Comparison of ENCODE assay signal across 8 cellular contexts in the genomic region with DNA sequence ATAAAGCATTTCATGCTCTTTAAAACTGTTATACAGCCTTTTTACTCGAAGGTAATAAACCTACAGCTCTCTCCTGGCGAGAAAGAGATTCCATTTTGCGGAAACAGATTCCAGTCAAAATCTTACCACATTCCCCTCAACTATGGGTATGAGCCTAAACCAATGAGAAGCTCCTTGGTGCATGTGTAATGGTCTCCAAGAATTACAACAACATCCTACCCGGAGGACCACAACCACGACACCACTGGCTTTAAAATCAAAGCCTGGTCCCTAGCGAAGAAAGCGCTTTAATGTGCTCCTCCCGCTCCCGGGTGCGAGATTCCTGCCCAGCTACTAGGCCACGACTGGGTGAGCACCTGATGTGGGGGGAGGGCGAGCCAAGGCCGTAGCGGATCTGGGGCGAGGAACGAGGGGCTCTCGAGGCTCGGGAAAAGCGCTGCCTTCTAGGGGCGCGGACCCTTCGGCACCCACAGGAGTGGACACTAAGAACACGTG. TPM values are rescaled to one million over a fixed set of nuclear protein-coding genes. Genes with fewer than 3 reads are reported as not detected.
DNase-seq lines count a peak whose midpoint lies in the region; ATAC-seq lines count a peak whose summit lies in the region.

No MANE protein-coding gene starts in this region.

- peak; percentile 4 to 48 (median 12) for DNase-seq in CD4-positive, alpha-beta memory T cell
- no peak for DNase-seq in NT2/D1 (ENCODE audit: low read depth, low spot score)
- peak; percentile 68 for DNase-seq in astrocyte of the hippocampus (ENCODE audit: low read depth, low spot score)
- no peak for DNase-seq in NCI-H2029 (lab: John Stamatoyannopoulos, UW)
- no peak for DNase-seq in stimulated activated naive CD4-positive, alpha-beta T cell (lab: John Stamatoyannopoulos, UW)

- CTCF ChIA-PET in CD4-positive, alpha-beta memory T cell (lab: Charles Lee; ENCODE audit: partially characterized antibody), result interaction anchor here (0.8 to 2.9 kb wide), 6 partner anchors 8 to 34 kb away, joined by 3 to 14 read pairs (median 3); no protein-coding TSS in a partner anchor

- peak overlapping the region; percentile 88 for H3K27ac ChIP-seq in CD4-positive, alpha-beta memory T cell (ENCODE audit: low read depth, low read length)
- H3K27ac ChIP-seq in iPS-18a (ENCODE audit: low read length) (peak overlapping the region; percentile 32), skeletal muscle tissue (ENCODE audit: low read depth, low read length) (peak overlapping the region; percentile 93)

- H3K4me3 ChIP-seq in CD4-positive, alpha-beta memory T cell (ENCODE audit: low read length in 2 of 2), result peak overlapping the region; percentile 85 to 91
- peak overlapping the region; percentile 96 for H3K4me3 ChIP-seq in NT2/D1 (ENCODE audit: insufficient read length, low read depth)
- H3K4me3 ChIP-seq in iPS-18a (ENCODE audit: low read length), result peak overlapping the region; percentile 73
- H3K4me3 ChIP-seq in skeletal muscle tissue (ENCODE audit: low read length in 3 of 3), result peak overlapping the region; percentile 94 to 99 (median 96)

- peak overlapping the region; percentile 92 to 98 (median 97) for H3K27ac Mint-ChIP-seq in CD4-positive, alpha-beta memory T cell

- H3K9me3 ChIP-seq in CD4-positive, alpha-beta memory T cell (ENCODE audit: control insufficient read depth in 1 of 2, low read length in 2 of 2), result no peaks in the 10 kb centered on the region
- H3K9me3 ChIP-seq in NT2/D1 (ENCODE audit: insufficient read depth, low read length) (no peaks in the 10 kb centered on the region), iPS-18a (ENCODE audit: control insufficient read depth, low read depth, low read length) (no peaks in the 10 kb centered on the region), skeletal muscle tissue (ENCODE audit: control insufficient read depth in 3 of 3, low read length in 3 of 3) (no peaks in the 10 kb centered on the region)

- H3K9ac ChIP-seq in NT2/D1 (ENCODE audit: insufficient read length, low read depth) (peak overlapping the region; percentile 96), iPS-18a (ENCODE audit: low read length) (peak overlapping the region; percentile 88), skeletal muscle tissue (ENCODE audit: low read depth in 1 of 3, low read length in 3 of 3) (peak overlapping the region; percentile 93 to 97 (median 97))

- H3K4me3 Mint-ChIP-seq in CD4-positive, alpha-beta memory T cell, result peak overlapping the region; percentile 94 to 98 (median 96)

- H3K9me3 Mint-ChIP-seq in CD4-positive, alpha-beta memory T cell, result peaks cover 0 to 2% (median 0%) of the 10 kb centered on the region in 8 donors

- H3K36me3 Mint-ChIP-seq in CD4-positive, alpha-beta memory T cell, result peaks cover 5 to 23% of the 10 kb centered on the region in 2 donors

- H3K36me3 ChIP-seq in CD4-positive, alpha-beta memory T cell (ENCODE audit: insufficient read depth, low read length), result no peaks in the 10 kb centered on the region
- H3K36me3 ChIP-seq in NT2/D1 (ENCODE audit: insufficient read depth, insufficient read length, low read length) (peaks cover 41% of the 10 kb centered on the region), iPS-18a (ENCODE audit: control insufficient read depth, low read depth, low read length) (peaks cover 4% of the 10 kb centered on the region), skeletal muscle tissue (ENCODE audit: control insufficient read depth in 3 of 3, insufficient read depth in 3 of 3, low read length in 3 of 3) (peaks cover 0 to 2% (median 0%) of the 10 kb centered on the region in 3 donors)

- POLR2A ChIA-PET in CD4-positive, alpha-beta memory T cell (lab: Charles Lee; ENCODE audit: partially characterized antibody), result interaction anchor here (0.6 to 4.7 kb wide), 14 partner anchors 8 to 337 kb away, joined by 3 to 44 read pairs (median 4); a partner anchor contains a TSS

- intact Hi-C loops in CD4-positive, alpha-beta memory T cell (cut with micrococcal nuclease), result loop anchor here (10.0 kb wide), 1 partner anchor 293 kb away; a partner anchor contains a TSS

- peaks cover 56% of the 10 kb centered on the region for H3K4me1 ChIP-seq in CD4-positive, alpha-beta memory T cell (ENCODE audit: insufficient read depth, low read length)
- H3K4me1 ChIP-seq in NT2/D1 (ENCODE audit: insufficient read depth, insufficient read length) (peaks cover 2% of the 10 kb centered on the region), iPS-18a (ENCODE audit: control insufficient read depth, low read depth, low read length) (peaks cover 15% of the 10 kb centered on the region), skeletal muscle tissue (ENCODE audit: control insufficient read depth in 3 of 3, insufficient read depth in 3 of 3, low read length in 3 of 3) (peaks cover 32 to 41% (median 38%) of the 10 kb centered on the region in 3 donors)

- ATAC-seq in GM21529 (IDR thresholded peaks at IDR 0.05; ENCODE audit: unreplicated experiment), result peak; percentile 9

- H3K27me3 Mint-ChIP-seq in CD4-positive, alpha-beta memory T cell, result no peaks in the 10 kb centered on the region

- H3K4me1 Mint-ChIP-seq in CD4-positive, alpha-beta memory T cell, result peaks cover 33 to 57% (median 45%) of the 10 kb centered on the region in 4 donors

- H3K27me3 ChIP-seq in CD4-positive, alpha-beta memory T cell (ENCODE audit: insufficient read depth, low read length), result no peaks in the 10 kb centered on the region
- H3K27me3 ChIP-seq in NT2/D1 (ENCODE audit: insufficient read depth, insufficient read length) (no peaks in the 10 kb centered on the region), iPS-18a (ENCODE audit: control insufficient read depth, insufficient read depth, low read length) (no peaks in the 10 kb centered on the region), skeletal muscle tissue (ENCODE audit: control insufficient read depth in 3 of 3, insufficient read depth in 3 of 3, low read length in 3 of 3) (no peaks in the 10 kb centered on the region)

RNA-seq across cellular contexts. Expression of a gene that starts 0.8 kb away (rescaled TPM):
- total RNA-seq in CD4-positive, alpha-beta memory T cell, result 100 to 1,000 TPM; 145 to 149 TPM
- polyA plus RNA-seq in CD4-positive, alpha-beta memory T cell, result 10 to 100 TPM; 45.6 to 76.2 TPM
- total RNA-seq in skeletal muscle tissue, result 74.6 TPM

RNA-seq across cellular contexts. Expression of a gene that starts 13.3 kb away (rescaled TPM):
- total RNA-seq in CD4-positive, alpha-beta memory T cell, result 10 to 100 TPM; 21.5 to 21.9 TPM
- 100 to 1,000 TPM in 1 of 2 donors, 10 to 100 TPM in 1; 68.3 to 109 TPM for polyA plus RNA-seq in CD4-positive, alpha-beta memory T cell
- 18.8 TPM for total RNA-seq in skeletal muscle tissue

RNA-seq across cellular contexts. Expression of a gene that starts 26.6 kb away (rescaled TPM):
- 10 to 100 TPM; 21.2 to 22.5 TPM for total RNA-seq in CD4-positive, alpha-beta memory T cell
- 10 to 100 TPM; 40.2 to 71.9 TPM for polyA plus RNA-seq in CD4-positive, alpha-beta memory T cell
- total RNA-seq in skeletal muscle tissue, result 19.8 TPM

RNA-seq across cellular contexts. Expression of a gene that starts 26.7 kb away (rescaled TPM):
- 10 to 100 TPM; 70.9 to 71.0 TPM for total RNA-seq in CD4-positive, alpha-beta memory T cell
- 100 to 1,000 TPM in 1 of 2 donors, 10 to 100 TPM in 1; 85.7 to 118 TPM for polyA plus RNA-seq in CD4-positive, alpha-beta memory T cell
- 95.5 TPM for total RNA-seq in skeletal muscle tissue

RNA-seq across cellular contexts. Expression of a gene that starts 34.3 kb away (rescaled TPM):
- under 1 TPM in 1 of 2 experiments, not detected in 1; 0.25 TPM for total RNA-seq in CD4-positive, alpha-beta memory T cell
- polyA plus RNA-seq in CD4-positive, alpha-beta memory T cell, result not detected
- 2.1 TPM for total RNA-seq in skeletal muscle tissue

Comparison
In these comparisons a context has a peak if more than half of its experiments do, and no peak if none do; other contexts are left out.
1. DNase-seq: peak in CD4-positive, alpha-beta memory T cell (5 of 5) and astrocyte of the hippocampus (single experiment); none in NT2/D1 (single experiment), NCI-H2029 (single experiment) and stimulated activated naive CD4-positive, alpha-beta T cell (0 of 6).
2. H3K27ac ChIP-seq: peak in every context shown above with its lines; median percentile 93 in skeletal muscle tissue; 88 in CD4-positive, alpha-beta memory T cell; 32 in iPS-18a.
3. Peak in every context shown above with its lines, with median percentiles within 50 percentile points of each other: H3K4me3 ChIP-seq and H3K9ac ChIP-seq.